In genomic region chr17:75048396-75048933, GRCh38 we compare ENCODE assay signal across 8 cellular contexts.
A peak's percentile ranks its signal among the peaks of the same experiment; 100 is the strongest.
DNase-seq lines count a peak whose midpoint lies in the region; ATAC-seq and TF ChIP-seq lines count a peak whose summit lies in the region.

No MANE protein-coding gene starts in this region.

- ATAC-seq in central memory CD8-positive, alpha-beta T cell (replicated peaks; ENCODE audit: extremely low read depth, poor library complexity, severe bottlenecking) = no peak
- ATAC-seq in GM19397 (IDR thresholded peaks at IDR 0.05; ENCODE audit: unreplicated experiment) (no peak), HG03565 (IDR thresholded peaks at IDR 0.05; ENCODE audit: unreplicated experiment) (no peak)

- no peaks in the 10 kb centered on the region for H3K9me3 Mint-ChIP-seq in central memory CD8-positive, alpha-beta T cell

- peaks cover 36% of the 10 kb centered on the region for H3K4me1 Mint-ChIP-seq in central memory CD8-positive, alpha-beta T cell

- H3K4me3 ChIP-seq in Loucy (ENCODE audit: low read length, poor library complexity, severe bottlenecking) (peak overlapping the region; percentile 88), muscle layer of duodenum (ENCODE audit: low read depth in 1 of 2, low read length in 2 of 2) (peak overlapping the region; percentile 71 to 78)

- peaks cover 23% of the 10 kb centered on the region for H3K36me3 Mint-ChIP-seq in central memory CD8-positive, alpha-beta T cell (ENCODE audit: insufficient read depth)

- peak overlapping the region; percentile 93 for H3K4me3 Mint-ChIP-seq in central memory CD8-positive, alpha-beta T cell

- H4K20me1 ChIP-seq in Loucy (ENCODE audit: insufficient read depth, low read length, poor library complexity, severe bottlenecking) = peaks cover 3% of the 10 kb centered on the region

- H3K27ac Mint-ChIP-seq in central memory CD8-positive, alpha-beta T cell (ENCODE audit: low read depth) = peak overlapping the region; percentile 93

- peaks cover 38% of the 10 kb centered on the region for H3K79me2 ChIP-seq in Loucy (ENCODE audit: insufficient read depth, low read length)

- H3K9me2 ChIP-seq in Loucy (replicated peaks; ENCODE audit: low read depth, low read length) = no peaks in the 10 kb centered on the region

- H3K27me3 ChIP-seq in Loucy (ENCODE audit: insufficient read depth, low read length, poor library complexity, severe bottlenecking) (no peaks in the 10 kb centered on the region), muscle layer of duodenum (ENCODE audit: low read depth, low read length) (no peaks in the 10 kb centered on the region)

- H3K4me2 ChIP-seq in Loucy (ENCODE audit: low read depth, low read length, poor library complexity, severe bottlenecking) = peak overlapping the region; percentile 96

- H3K36me3 ChIP-seq in Loucy (ENCODE audit: insufficient read depth, low read length) (peaks cover 10% of the 10 kb centered on the region; the same call in 1 of the 2 replicates), muscle layer of duodenum (ENCODE audit: control insufficient read depth in 1 of 2, insufficient read depth in 2 of 2, low read length in 2 of 2) (peaks cover 4 to 22% of the 10 kb centered on the region in 2 donors)

- peak overlapping the region; percentile 58 for H3K27ac ChIP-seq in muscle layer of duodenum (ENCODE audit: low read length)

- peak overlapping the region; percentile 87 for H3K9ac ChIP-seq in Loucy (ENCODE audit: low read depth, low read length, poor library complexity, severe bottlenecking)

- H3K9me3 ChIP-seq in Loucy (ENCODE audit: insufficient read depth, low read depth, low read length) = no peaks in the 10 kb centered on the region
- no peaks in the 10 kb centered on the region for H3K9me3 ChIP-seq in muscle layer of duodenum (ENCODE audit: control insufficient read depth in 1 of 2, low read length in 2 of 2)

- no peaks in the 10 kb centered on the region for H3K27me3 Mint-ChIP-seq in central memory CD8-positive, alpha-beta T cell

- no peaks in the 10 kb centered on the region for H3F3A ChIP-seq in Loucy (ENCODE audit: low read depth)

- no peak overlapping the region for H2AFZ ChIP-seq in Loucy (ENCODE audit: low read length)

- H3K4me1 ChIP-seq in Loucy (ENCODE audit: insufficient read depth, low read length, poor library complexity, severe bottlenecking) = peaks cover 23% of the 10 kb centered on the region
- peaks cover 5 to 25% of the 10 kb centered on the region in 2 donors for H3K4me1 ChIP-seq in muscle layer of duodenum (ENCODE audit: control insufficient read depth in 1 of 2, insufficient read depth in 2 of 2, low read length in 2 of 2)

- peak; percentile 33 for DNase-seq in AG20443 (ENCODE audit: low spot score)
- DNase-seq in central memory CD8-positive, alpha-beta T cell (ENCODE audit: low spot score in 2 of 2) = no peak
- DNase-seq in NCI-H1105 treated with DMSO at 0.1 percent for 48 hours (lab: John Stamatoyannopoulos, UW) = no peak
- DNase-seq in NCI-H2227 (lab: John Stamatoyannopoulos, UW; ENCODE audit: unreplicated experiment) = no peak

- no peak for TF ChIP-seq CTCF in Loucy (conservative IDR thresholded peaks at IDR 0.05; ENCODE audit: low read length)
